In genomic region chr6:26205625-26206574, GRCh38 we compare ENCODE assay signal across 8 cellular contexts.
DNase-seq lines count a peak whose midpoint lies in the region; ATAC-seq and TF ChIP-seq lines count a peak whose summit lies in the region.

No MANE protein-coding gene starts in this region.

- no peaks in the 10 kb centered on the region for H3K27me3 Mint-ChIP-seq in CD4-positive, alpha-beta T cell

- no peaks in the 10 kb centered on the region for H3K4me1 Mint-ChIP-seq in CD4-positive, alpha-beta T cell (ENCODE audit: low read depth)

- H3K27me3 ChIP-seq in CD4-positive, alpha-beta T cell (ENCODE audit: control insufficient read depth, insufficient read depth, low read length), result no peaks in the 10 kb centered on the region
- no peaks in the 10 kb centered on the region for H3K27me3 ChIP-seq in endocrine pancreas (ENCODE audit: control insufficient read depth, insufficient read depth, low read length)

- CTCF ChIA-PET in CD4-positive, alpha-beta T cell (lab: Charles Lee), result interaction anchor here (1.0 to 4.2 kb wide), 6 partner anchors 11 to 1604 kb away, joined by 3 to 26 read pairs (median 5); a partner anchor contains a TSS
- CTCF ChIA-PET in OCI-LY7 (lab: Charles Lee; ENCODE audit: unreplicated experiment), result no interaction called here

- no peak overlapping the region for H3K27ac Mint-ChIP-seq in CD4-positive, alpha-beta T cell

- H3K9ac ChIP-seq in endocrine pancreas (ENCODE audit: control insufficient read depth, insufficient read depth, low read length), result peak overlapping the region; percentile 82

- no peaks in the 10 kb centered on the region for H3K9me3 ChIP-seq in CD4-positive, alpha-beta T cell (ENCODE audit: control insufficient read depth, low read length)
- H3K9me3 ChIP-seq in OCI-LY7 (ENCODE audit: low read length), result no peaks in the 10 kb centered on the region
- H3K9me3 ChIP-seq in endocrine pancreas (ENCODE audit: control insufficient read depth, low read length), result no peaks in the 10 kb centered on the region
- H3K9me3 ChIP-seq in mesodermal cell (ENCODE audit: control insufficient read depth, low read length), result no peaks in the 10 kb centered on the region

- no peaks in the 10 kb centered on the region for H3K9me3 Mint-ChIP-seq in CD4-positive, alpha-beta T cell

- H3K4me1 ChIP-seq in OCI-LY7 (ENCODE audit: insufficient read depth, low read length, poor library complexity, severe bottlenecking), result peaks cover 65% of the 10 kb centered on the region
- H3K4me1 ChIP-seq in endocrine pancreas (ENCODE audit: control insufficient read depth, insufficient read depth, low read length), result no peaks in the 10 kb centered on the region
- H3K4me1 ChIP-seq in mesodermal cell (ENCODE audit: control insufficient read depth, insufficient read depth, low read length, poor library complexity, severe bottlenecking), result peaks cover 12% of the 10 kb centered on the region

- H3K4me3 ChIP-seq in OCI-LY7 (ENCODE audit: low read depth, low read length, poor library complexity, severe bottlenecking), result peak overlapping the region; percentile 79
- peak overlapping the region; percentile 91 for H3K4me3 ChIP-seq in endocrine pancreas (ENCODE audit: control insufficient read depth, insufficient read depth, low read length)
- H3K4me3 ChIP-seq in mesodermal cell (ENCODE audit: extremely low read depth, insufficient read depth, low read length, poor library complexity, severe bottlenecking), result peak overlapping the region; percentile 67

- no peak for DNase-seq in CD4-positive, alpha-beta T cell
- DNase-seq in OCI-LY7 (ENCODE audit: low spot score) (peak; percentile 78), iPS-NIHi7 (ENCODE audit: extremely low spot score) (no peak)
- no peak for DNase-seq in activated CD4-positive, CD25-positive, alpha-beta regulatory T cell treated with anti-CD3 and anti-CD28 coated beads, Interleukin-2, amount 50 U/mL, for 72 hours

- no peaks in the 10 kb centered on the region; the same call in 1 of the 2 replicates for H3K79me2 ChIP-seq in OCI-LY7 (ENCODE audit: insufficient read depth, low read depth, low read length)

- H3K36me3 Mint-ChIP-seq in CD4-positive, alpha-beta T cell (ENCODE audit: low read depth), result peaks cover 12% of the 10 kb centered on the region

- H3K4me2 ChIP-seq in OCI-LY7 (ENCODE audit: low read length), result peak overlapping the region; percentile 98

- no peak for ATAC-seq in CD4-positive, alpha-beta T cell (ENCODE audit: poor library complexity)
- ATAC-seq in HG02678 (IDR thresholded peaks at IDR 0.05; ENCODE audit: unreplicated experiment), result peak; percentile 6
- no peak for ATAC-seq in HG03460 (IDR thresholded peaks at IDR 0.05; ENCODE audit: unreplicated experiment)

- no peak for TF ChIP-seq CTCF in CD4-positive, alpha-beta T cell (IDR thresholded peaks at IDR 0.05)
- no peak for TF ChIP-seq CTCF in OCI-LY7 (conservative IDR thresholded peaks at IDR 0.05; ENCODE audit: low read length)

- H3K36me3 ChIP-seq in OCI-LY7 (ENCODE audit: insufficient read depth, low read length) (no peaks in the 10 kb centered on the region), endocrine pancreas (ENCODE audit: control insufficient read depth, insufficient read depth, low read length) (no peaks in the 10 kb centered on the region), mesodermal cell (ENCODE audit: control insufficient read depth, insufficient read depth, low read length) (no peaks in the 10 kb centered on the region)

- no peak overlapping the region for H2AFZ ChIP-seq in OCI-LY7 (ENCODE audit: low read length)

- POLR2A ChIA-PET in CD4-positive, alpha-beta T cell (lab: Charles Lee), result interaction anchor here (0.6 to 21.3 kb wide), 49 partner anchors 9 to 1687 kb away, joined by 3 to 1838 read pairs (median 6); partner anchors contain the start of gene HFE
- POLR2A ChIA-PET in OCI-LY7 (lab: Charles Lee), result interaction anchor here (0.6 to 22.5 kb wide), 20 partner anchors 10 to 1662 kb away, joined by 3 to 505 read pairs (median 6); a partner anchor contains a TSS

- intact Hi-C loops in CD4-positive, alpha-beta T cell (cut with DNase I, micrococcal nuclease), result loop anchor here (1.0 to 10.0 kb wide), 5 partner anchors 8 to 929 kb away; a partner anchor contains a TSS
- intact Hi-C loops in OCI-LY7 (cut with micrococcal nuclease; ENCODE audit: unreplicated experiment), result no loop called here

- H3K27ac ChIP-seq in CD4-positive, alpha-beta T cell (ENCODE audit: low read depth, low read length), result peak overlapping the region; percentile 89
- H3K27ac ChIP-seq in OCI-LY7 (ENCODE audit: low read depth, low read length, poor library complexity, severe bottlenecking) (peak overlapping the region; percentile 93), mesodermal cell (ENCODE audit: low read depth, low read length, severe bottlenecking) (peak overlapping the region; percentile 99)

- no peaks in the 10 kb centered on the region for H3K9me2 ChIP-seq in OCI-LY7 (ENCODE audit: insufficient read depth, low read length)

- BruUV-seq in OCI-LY7 (replicated peaks; lab: Mats Ljungman, UMichigan), result no TSS peak

- no peak overlapping the region for H3K4me3 Mint-ChIP-seq in CD4-positive, alpha-beta T cell

- no peaks in the 10 kb centered on the region for H4K20me1 ChIP-seq in OCI-LY7 (ENCODE audit: insufficient read depth, low read length)

- WGBS in mesodermal cell (ENCODE audit: insufficient coverage in 2 of 2), 2 experiments, result 15 to 19% methylated on average over 6 to 8 of the region's 18 CpGs
